ENCODE assay signal across 9 cellular contexts in genomic region chr5:1793301-1793740, GRCh38. TPM values are rescaled to one million over a fixed set of nuclear protein-coding genes. Genes with fewer than 3 reads are reported as not detected.
A peak's percentile ranks its signal among the peaks of the same experiment; 100 is the strongest.
DNase-seq lines count a peak whose midpoint lies in the region; ATAC-seq, FAIRE-seq and TF ChIP-seq lines count a peak whose summit lies in the region.
"Had no signal": no experiment of that assay in that cellular context is flagged by ENCODE, and none has a peak within 500 bp of the region (broad histone marks: within the 10 kb centered on the region; RNA-seq: fewer than 3 reads in every experiment).

No MANE protein-coding gene starts in this region.

- peaks cover 4% of the 10 kb centered on the region for H3K36me3 Mint-ChIP-seq in astrocyte (ENCODE audit: low read depth, unreplicated experiment)

- H3K27ac Mint-ChIP-seq in astrocyte (ENCODE audit: unreplicated experiment) = peak overlapping the region; percentile 58

- H2AFZ ChIP-seq in OCI-LY1 (ENCODE audit: low read length) = no peak overlapping the region
- peak overlapping the region; percentile 7 for H2AFZ ChIP-seq in astrocyte (ENCODE audit: low read depth, low read length)

- H3K9ac ChIP-seq in OCI-LY1 (ENCODE audit: low read length) (peak overlapping the region; percentile 60), astrocyte (ENCODE audit: low read length) (peak overlapping the region; percentile 74), skeletal muscle satellite cell (ENCODE audit: low read depth, low read length) (peak overlapping the region; percentile 79)

- peaks cover 26% of the 10 kb centered on the region for H3K36me3 ChIP-seq in OCI-LY1 (ENCODE audit: insufficient read depth, low read length)
- peaks cover 3% of the 10 kb centered on the region for H3K36me3 ChIP-seq in astrocyte (ENCODE audit: insufficient read depth, low read length)
- H3K36me3 ChIP-seq in skeletal muscle satellite cell (ENCODE audit: insufficient read depth, low read length) = peaks cover 18% of the 10 kb centered on the region

- H3K4me3 ChIP-seq in OCI-LY1 (ENCODE audit: low read depth, low read length, poor library complexity, severe bottlenecking) (peak overlapping the region; percentile 53), astrocyte (ENCODE audit: insufficient read depth, low read depth, low read length) (no peak overlapping the region), skeletal muscle satellite cell (ENCODE audit: low read length) (peak overlapping the region; percentile 50)

- H3K4me2 ChIP-seq in OCI-LY1 (ENCODE audit: low read length) (peak overlapping the region; percentile 70), astrocyte (ENCODE audit: low read length) (peak overlapping the region; percentile 69), skeletal muscle satellite cell (ENCODE audit: low read length) (peak overlapping the region; percentile 70)

- no peaks in the 10 kb centered on the region for H3F3A ChIP-seq in OCI-LY1 (ENCODE audit: insufficient read depth, low read length)

- no peak for FAIRE-seq in astrocyte (lab: Jason Lieb, UNC)

- TF ChIP-seq CTCF in OCI-LY1 (IDR thresholded peaks at IDR 0.05; ENCODE audit: low read length) (no peak), astrocyte (IDR thresholded peaks at IDR 0.05; ENCODE audit: insufficient read depth, low read depth, low read length) (no peak)

- peak overlapping the region; percentile 90 for H3K27ac ChIP-seq in OCI-LY1 (ENCODE audit: low read depth, low read length, poor library complexity, severe bottlenecking)
- peak overlapping the region; percentile 91 for H3K27ac ChIP-seq in astrocyte (ENCODE audit: low read depth, low read length)

- peaks cover 46% of the 10 kb centered on the region for H3K4me1 Mint-ChIP-seq in astrocyte (ENCODE audit: low read depth, unreplicated experiment)

- H3K79me2 ChIP-seq in OCI-LY1 (ENCODE audit: insufficient read depth, low read length) = no peaks in the 10 kb centered on the region
- peaks cover 23% of the 10 kb centered on the region for H3K79me2 ChIP-seq in astrocyte (ENCODE audit: insufficient read depth, low read length)

- no peaks in the 10 kb centered on the region for H4K20me1 ChIP-seq in OCI-LY1 (ENCODE audit: insufficient read depth, low read length)
- peaks cover 18% of the 10 kb centered on the region for H4K20me1 ChIP-seq in astrocyte (ENCODE audit: insufficient read depth, low read length)

- H3K9me3 ChIP-seq in OCI-LY1 (ENCODE audit: low read length) = no peaks in the 10 kb centered on the region
- no peaks in the 10 kb centered on the region for H3K9me3 ChIP-seq in astrocyte (ENCODE audit: insufficient read depth, low read depth, low read length)
- no peaks in the 10 kb centered on the region for H3K9me3 ChIP-seq in skeletal muscle satellite cell (replicated peaks; ENCODE audit: low read length)

- DNase-seq in ELR (ENCODE audit: low read depth) (peak; percentile 25), astrocyte (ENCODE audit: low read depth) (peak; percentile 44), NCI-H2171 treated with DMSO at 0.1 percent for 48 hours (lab: John Stamatoyannopoulos, UW) (no peak), D341Med (ENCODE audit: low spot score) (no peak)
- DNase-seq: NCI-H510A treated with DMSO at 0.1 percent for 48 hours had no signal

- no peaks in the 10 kb centered on the region for H3K27me3 Mint-ChIP-seq in astrocyte (ENCODE audit: low read depth, unreplicated experiment)

- H3K9me3 Mint-ChIP-seq in astrocyte (ENCODE audit: unreplicated experiment) = no peaks in the 10 kb centered on the region

- H3K9me2 ChIP-seq in OCI-LY1 (ENCODE audit: low read depth, low read length) = no peaks in the 10 kb centered on the region

- ATAC-seq in HG02938 (IDR thresholded peaks at IDR 0.05; ENCODE audit: unreplicated experiment) = no peak
- ATAC-seq in GM18868 (IDR thresholded peaks at IDR 0.05; ENCODE audit: unreplicated experiment) = no peak

- H3K27me3 ChIP-seq in OCI-LY1 (ENCODE audit: insufficient read depth, low read length) (no peaks in the 10 kb centered on the region; the same call in 1 of the 2 replicates), astrocyte (ENCODE audit: insufficient read depth, low read length) (no peaks in the 10 kb centered on the region), skeletal muscle satellite cell (ENCODE audit: control insufficient read depth, insufficient read depth, low read length) (no peaks in the 10 kb centered on the region)

- H3K4me3 Mint-ChIP-seq in astrocyte (ENCODE audit: unreplicated experiment) = no peak overlapping the region

- H3K4me1 ChIP-seq in OCI-LY1 (ENCODE audit: insufficient read depth, low read length, severe bottlenecking) = peaks cover 61% of the 10 kb centered on the region
- peaks cover 62% of the 10 kb centered on the region for H3K4me1 ChIP-seq in astrocyte (ENCODE audit: insufficient read depth, low read length)
- H3K4me1 ChIP-seq in skeletal muscle satellite cell (ENCODE audit: control insufficient read depth, insufficient read depth, low read length) = peaks cover 84% of the 10 kb centered on the region

RNA-seq across cellular contexts. Expression of gene MRPL36, which starts 6.3 kb away (rescaled TPM):
- 69.9 and 72.2 TPM in 2 replicates for total RNA-seq in astrocyte
- 54.8 and 71.0 TPM in 2 replicates for total RNA-seq in skeletal muscle satellite cell (2012; rRNA removed)

RNA-seq across cellular contexts. Expression of gene NDUFS6, which starts 7.9 kb away (rescaled TPM):
- total RNA-seq in astrocyte = 37.6 and 39.3 TPM in 2 replicates
- 28.8 and 35.5 TPM in 2 replicates for total RNA-seq in skeletal muscle satellite cell (2012; rRNA removed)

Comparison
In these comparisons a context has a peak if more than half of its experiments do, and no peak if none do; other contexts are left out.
1. DNase-seq: peak in ELR (single experiment) and astrocyte (single experiment); none in NCI-H2171 treated with DMSO at 0.1 percent for 48 hours (single experiment) and D341Med (single experiment).
2. Peak in every context shown above with its lines, with median percentiles within 50 percentile points of each other: H3K4me2 ChIP-seq and H3K9ac ChIP-seq.